ENCODE assay signal across 15 cellular contexts in the genomic region with DNA sequence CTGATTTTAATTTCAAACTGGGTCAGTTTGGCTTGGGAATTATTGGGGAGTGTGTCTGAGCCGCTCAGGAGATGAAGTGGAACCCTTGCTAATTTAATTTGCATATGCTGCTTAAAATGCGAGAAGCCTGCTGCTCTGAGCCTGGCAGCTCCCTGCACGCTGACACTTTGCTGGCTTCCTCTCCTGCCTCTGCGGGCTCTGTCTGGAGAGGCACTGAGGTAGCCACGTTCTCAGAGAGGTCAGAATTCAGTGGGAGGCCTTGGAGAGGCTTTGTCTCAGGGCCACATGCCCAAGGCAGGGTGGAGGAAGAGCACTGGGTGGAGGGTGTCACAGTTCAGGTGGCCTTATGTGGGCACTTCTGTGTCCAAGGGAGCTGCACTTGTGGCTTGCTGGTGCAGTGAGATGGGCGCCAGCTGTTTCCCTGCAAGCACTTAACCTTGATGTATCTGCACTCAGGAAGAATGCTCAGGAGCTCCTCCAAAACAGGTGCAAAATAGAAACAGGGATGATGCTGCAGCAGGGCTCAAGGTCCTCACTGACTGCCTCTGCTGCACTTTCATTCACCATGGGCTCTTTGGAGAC.
DNase-seq lines count a peak whose midpoint lies in the region; ATAC-seq and TF ChIP-seq lines count a peak whose summit lies in the region.
"Had no signal": no experiment of that assay in that cellular context is flagged by ENCODE, and none has a peak within 500 bp of the region (broad histone marks: within the 10 kb centered on the region; RNA-seq: fewer than 3 reads in every experiment).

No MANE protein-coding gene starts in this region.

- H2AFZ ChIP-seq in SU-DHL-6 (ENCODE audit: low read depth, low read length, severe bottlenecking): no peak overlapping the region
- H2AFZ ChIP-seq: hepatocyte had no signal

- no peaks in the 10 kb centered on the region for H3K9me3 ChIP-seq in SU-DHL-6 (ENCODE audit: insufficient read depth, low read length)
- H3K9me3 ChIP-seq: esophagus muscularis mucosa had no signal

- H3K79me2 ChIP-seq in SU-DHL-6 (ENCODE audit: insufficient read depth, low read length): no peaks in the 10 kb centered on the region
- H3K79me2 ChIP-seq: hepatocyte had no signal

- peak overlapping the region; percentile 35 for H3K9ac ChIP-seq in SU-DHL-6 (ENCODE audit: low read length)
- H3K9ac ChIP-seq: KMS-11 had no signal

- DNase-seq in H7 (peak; percentile 18), medulla oblongata (ENCODE audit: extremely low spot score) (peak; percentile 9), NOMO-1 (lab: John Stamatoyannopoulos, UW; ENCODE audit: unreplicated experiment in 2 of 2) (no peak), NCI-H128 (lab: John Stamatoyannopoulos, UW; ENCODE audit: unreplicated experiment) (no peak)
- DNase-seq: activated CD4-positive, alpha-beta T cell treated with anti-CD3 and anti-CD28 coated beads, Interleukin-2, amount 50 U/mL, for 4 hours; activated T-cell treated with anti-CD3 and anti-CD28 coated beads, Interleukin-2, amount 50 U/mL, for 72 hours; amniotic stem cell; CD4-positive, alpha-beta T cell; cortex of kidney had no signal

- H4K20me1 ChIP-seq in SU-DHL-6 (ENCODE audit: low read depth, low read length): no peaks in the 10 kb centered on the region

- no peaks in the 10 kb centered on the region for H3F3A ChIP-seq in SU-DHL-6 (ENCODE audit: insufficient read depth)

- peak overlapping the region; percentile 53 for H3K4me2 ChIP-seq in SU-DHL-6 (ENCODE audit: low read depth, low read length, poor library complexity, severe bottlenecking)
- H3K4me2 ChIP-seq: hepatocyte, KMS-11 had no signal

- no peak for TF ChIP-seq CTCF in SU-DHL-6 (IDR thresholded peaks at IDR 0.05; ENCODE audit: insufficient read depth, low read length, poor library complexity, severe bottlenecking)

- H3K4me3 ChIP-seq in H7 (ENCODE audit: insufficient read depth, low read depth, low read length) (no peak overlapping the region), SU-DHL-6 (ENCODE audit: insufficient read depth, low read length, poor library complexity, severe bottlenecking) (peak overlapping the region; percentile 22)
- H3K4me3 ChIP-seq: esophagus muscularis mucosa, hepatocyte had no signal

- no peaks in the 10 kb centered on the region for H3K9me2 ChIP-seq in SU-DHL-6 (replicated peaks; ENCODE audit: insufficient read depth, low read length)

- H3K27me3 ChIP-seq in H7 (ENCODE audit: control insufficient read depth, insufficient read depth, low read length) (no peaks in the 10 kb centered on the region), SU-DHL-6 (ENCODE audit: low read length) (no peaks in the 10 kb centered on the region)
- H3K27me3 ChIP-seq: esophagus muscularis mucosa had no signal

- peak overlapping the region; percentile 51 for H3K27ac ChIP-seq in SU-DHL-6 (ENCODE audit: low read depth, low read length)
- H3K27ac ChIP-seq: esophagus muscularis mucosa, hepatocyte, KMS-11 had no signal

- H3K36me3 ChIP-seq in H7 (replicated peaks; ENCODE audit: control insufficient read depth, insufficient read depth, low read length): no peaks in the 10 kb centered on the region
- no peaks in the 10 kb centered on the region for H3K36me3 ChIP-seq in SU-DHL-6 (ENCODE audit: low read length)
- H3K36me3 ChIP-seq: esophagus muscularis mucosa had no signal

- peak; percentile 75 for ATAC-seq in GM18909 (IDR thresholded peaks at IDR 0.05; ENCODE audit: poor library complexity, unreplicated experiment)
- no peak for ATAC-seq in HG03354 (IDR thresholded peaks at IDR 0.05; ENCODE audit: poor library complexity, severe bottlenecking, unreplicated experiment)
- ATAC-seq: activated T-cell treated with anti-CD3 and anti-CD28 coated beads, Interleukin-2, amount 50 U/mL, for 72 hours had no signal

Comparison
In these comparisons a context has a peak if more than half of its experiments do, and no peak if none do; other contexts are left out.
1. DNase-seq: peak in H7 (single experiment) and medulla oblongata (single experiment); none in NOMO-1 (0 of 2) and NCI-H128 (single experiment).